In the genomic region with DNA sequence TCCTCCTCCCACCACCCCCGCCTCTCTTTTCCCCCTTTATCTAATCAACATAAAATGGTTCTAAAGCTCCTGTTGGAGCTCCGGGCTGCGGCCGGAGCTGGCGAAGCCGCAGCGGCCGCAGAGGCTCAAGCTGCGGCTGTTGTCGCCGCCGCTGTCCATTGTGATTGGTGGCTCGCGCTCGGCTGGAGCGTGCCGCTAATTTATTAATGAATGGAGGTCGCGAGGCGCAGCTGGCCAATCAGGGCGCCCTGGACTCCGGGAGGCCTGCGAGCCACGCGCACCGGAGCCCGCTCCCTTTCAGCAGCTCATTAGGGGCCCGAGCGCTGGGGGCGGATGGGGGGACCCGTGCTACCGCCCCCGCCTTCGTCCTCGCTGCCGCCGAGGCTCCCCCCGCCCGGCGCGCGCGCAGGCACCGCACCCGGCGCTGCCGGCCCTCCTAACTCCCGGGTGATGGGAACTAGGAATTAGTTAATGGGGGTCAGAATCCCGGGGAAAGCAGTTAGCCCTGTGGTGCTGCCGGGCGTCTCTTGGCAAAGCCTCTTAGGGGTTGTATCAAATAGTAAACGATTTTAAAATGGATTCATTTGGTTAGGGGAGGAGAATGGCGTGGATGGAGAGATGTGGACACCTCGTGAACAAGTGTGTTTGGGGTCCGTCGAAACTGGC, we compare ENCODE assay signal across 8 cellular contexts. TPM values are rescaled to one million over a fixed set of nuclear protein-coding genes. Genes with fewer than 3 reads are reported as not detected.
DNase-seq lines count a peak whose midpoint lies in the region; ATAC-seq and TF ChIP-seq lines count a peak whose summit lies in the region.

No MANE protein-coding gene starts in this region.

- peak; percentile 27 for ATAC-seq in GM18858 (IDR thresholded peaks at IDR 0.05; ENCODE audit: unreplicated experiment)
- ATAC-seq in HG03066 (IDR thresholded peaks at IDR 0.05; ENCODE audit: low read depth, unreplicated experiment), result peak; percentile 22
- ATAC-seq in HG03045 (IDR thresholded peaks at IDR 0.05; ENCODE audit: unreplicated experiment), result no peak
- no peak for ATAC-seq in HG03135 (IDR thresholded peaks at IDR 0.05; ENCODE audit: unreplicated experiment)

- no peak for TF ChIP-seq CTCF in A673 (conservative IDR thresholded peaks at IDR 0.05; ENCODE audit: low read depth, low read length)
- TF ChIP-seq CTCF in endodermal cell (conservative IDR thresholded peaks at IDR 0.05), result no peak

- H3K9me3 ChIP-seq in A673 (ENCODE audit: low read depth, low read length, poor library complexity, severe bottlenecking), result peaks cover 6% of the 10 kb centered on the region
- H3K9me3 ChIP-seq in NT2/D1 (ENCODE audit: insufficient read depth, low read length), result no peaks in the 10 kb centered on the region
- no peaks in the 10 kb centered on the region for H3K9me3 ChIP-seq in endodermal cell (ENCODE audit: control insufficient read depth, low read length)

- no peaks in the 10 kb centered on the region for H3K36me3 Mint-ChIP-seq in endodermal cell (ENCODE audit: low read depth)

- H3K4me1 ChIP-seq in A673 (ENCODE audit: insufficient read depth, low read length, poor library complexity, severe bottlenecking) (peaks cover 33% of the 10 kb centered on the region), NT2/D1 (ENCODE audit: insufficient read depth, insufficient read length) (peaks cover 3% of the 10 kb centered on the region), endodermal cell (ENCODE audit: control insufficient read depth, insufficient read depth, low read length) (no peaks in the 10 kb centered on the region)

- POLR2A ChIA-PET in A673 (lab: Charles Lee; ENCODE audit: low non-redundant PET), result no interaction called here

- peak overlapping the region; percentile 51 for H3K4me3 ChIP-seq in A673 (ENCODE audit: low read depth, low read length, poor library complexity, severe bottlenecking)
- H3K4me3 ChIP-seq in NT2/D1 (ENCODE audit: insufficient read length, low read depth), result peak overlapping the region; percentile 4
- peak overlapping the region; percentile 47 for H3K4me3 ChIP-seq in endodermal cell (ENCODE audit: low read length)

- no peaks in the 10 kb centered on the region for H3K36me3 ChIP-seq in A673 (ENCODE audit: insufficient read depth, low read length, poor library complexity, severe bottlenecking)
- no peaks in the 10 kb centered on the region for H3K36me3 ChIP-seq in NT2/D1 (ENCODE audit: insufficient read depth, insufficient read length, low read length)
- H3K36me3 ChIP-seq in endodermal cell (ENCODE audit: control insufficient read depth, insufficient read depth, low read length), result no peaks in the 10 kb centered on the region

- no peak overlapping the region for H3K27ac ChIP-seq in A673 (ENCODE audit: low read depth, low read length, poor library complexity, severe bottlenecking)
- H3K27ac ChIP-seq in endodermal cell (ENCODE audit: low read depth, low read length), result no peak overlapping the region

- WGBS in endodermal cell (ENCODE audit: insufficient coverage in 1 of 2, insufficient read length in 1 of 2), 2 experiments, result 0 to 3% methylated on average over 12 to 56 of the region's 56 CpGs

- H3K4me3 Mint-ChIP-seq in endodermal cell, result peak overlapping the region; percentile 56

- DNase-seq in A673 (ENCODE audit: low spot score), result no peak
- no peak for DNase-seq in NT2/D1 (ENCODE audit: low read depth, low spot score)
- peak; percentile 92 for DNase-seq in endodermal cell
- DNase-seq in retina, result peak; percentile 94

- CTCF ChIA-PET in A673 (lab: Charles Lee), result interaction anchor here (0.6 kb wide), 2 partner anchors 189 to 193 kb away, joined by 8 to 11 read pairs; no protein-coding TSS in a partner anchor

- peaks cover 99% of the 10 kb centered on the region for H3K27me3 Mint-ChIP-seq in endodermal cell (ENCODE audit: insufficient read depth)

- peaks cover 28% of the 10 kb centered on the region for H3K4me1 Mint-ChIP-seq in endodermal cell

- H3K27ac Mint-ChIP-seq in endodermal cell, result no peak overlapping the region

- H3K27me3 ChIP-seq in A673 (replicated peaks; ENCODE audit: insufficient read depth, low read depth, low read length, poor library complexity) (peaks cover 98% of the 10 kb centered on the region), NT2/D1 (ENCODE audit: insufficient read depth, insufficient read length) (peaks cover 100% of the 10 kb centered on the region), endodermal cell (ENCODE audit: control insufficient read depth, insufficient read depth, low read length, poor library complexity, severe bottlenecking) (peaks cover 100% of the 10 kb centered on the region)

- H3K9ac ChIP-seq in NT2/D1 (ENCODE audit: insufficient read length, low read depth) (no peak overlapping the region), endodermal cell (ENCODE audit: extremely low read depth, low read length, poor library complexity, severe bottlenecking) (no peak overlapping the region)

- BruUV-seq in A673 (replicated peaks; lab: Mats Ljungman, UMichigan), result no TSS peak

- no peaks in the 10 kb centered on the region for H3K9me3 Mint-ChIP-seq in endodermal cell

- intact Hi-C loops in A673 (cut with micrococcal nuclease; ENCODE audit: unreplicated experiment), result no loop called here

RNA-seq across cellular contexts. Expression of a gene that starts 0.6 kb away (rescaled TPM):
- total RNA-seq in A673 (2021), result not detected in 2 replicates
- total RNA-seq in endodermal cell, result under 1 TPM in 1 of 2 donors, not detected in 1; 0.11 TPM
- polyA plus RNA-seq in endodermal cell (2013, experiment 1 of 2), result 9.4 TPM
- 7.2 TPM for polyA plus RNA-seq in endodermal cell (2013, experiment 2 of 2)

Comparison
In these comparisons a context has a peak if more than half of its experiments do, and no peak if none do; other contexts are left out.
1. DNase-seq: peak in endodermal cell (single experiment) and retina (single experiment); none in A673 (single experiment) and NT2/D1 (single experiment).
2. ATAC-seq: peak in GM18858 (single experiment) and HG03066 (single experiment); none in HG03045 (single experiment) and HG03135 (single experiment).
3. Peak in every context shown above with its lines, with median percentiles within 50 percentile points of each other: H3K4me3 ChIP-seq.